Comparison of ENCODE assay signal across 29 cellular contexts in the genomic region with DNA sequence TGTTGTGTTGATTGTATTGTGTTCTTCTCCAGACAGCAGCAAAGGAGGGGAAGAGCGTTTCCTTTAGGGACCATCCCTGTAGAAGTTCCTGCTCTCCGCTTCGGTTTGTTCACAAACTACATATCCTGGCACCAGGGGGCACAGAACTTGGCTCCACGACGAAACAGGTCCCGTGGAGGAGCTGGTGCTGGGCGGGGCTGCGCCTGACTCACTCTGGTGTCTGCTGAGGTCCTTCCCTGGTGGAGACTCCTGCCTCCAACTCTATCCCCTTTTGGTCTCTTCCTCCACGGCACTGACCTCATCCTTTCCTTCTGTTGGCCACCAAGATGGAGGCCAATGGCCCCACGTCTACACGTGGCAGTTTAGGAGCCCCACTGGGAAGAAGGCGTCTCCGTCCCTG. TPM values are rescaled to one million over a fixed set of nuclear protein-coding genes. Genes with fewer than 3 reads are reported as not detected.
DNase-seq lines count a peak whose midpoint lies in the region; ATAC-seq, FAIRE-seq and TF ChIP-seq lines count a peak whose summit lies in the region.
"Had no signal": no experiment of that assay in that cellular context is flagged by ENCODE, and none has a peak within 500 bp of the region (broad histone marks: within the 10 kb centered on the region; RNA-seq: fewer than 3 reads in every experiment).

No MANE protein-coding gene starts in this region.

- ATAC-seq in HCT116 (peak; percentile 64), K562 (peak; percentile 32; the same call in 1 of the 3 replicates), HG03039 (IDR thresholded peaks at IDR 0.05; ENCODE audit: unreplicated experiment) (no peak)
- no peak for ATAC-seq in stimulated activated effector memory CD8-positive, alpha-beta T cell treated with anti-CD3 and anti-CD28 coated beads, Interleukin-12 subunit alpha, Interleukin-12 subunit beta, amount 100 ng/mL, for 72 hours
- no peak for ATAC-seq in stimulated activated naive CD8-positive, alpha-beta T cell treated with anti-CD3 and anti-CD28 coated beads, Interleukin-15, amount 100 ng/mL, for 72 hours
- ATAC-seq: Right ventricle myocardium inferior had no signal

- H3K9me3 ChIP-seq in HCT116 (ENCODE audit: control insufficient read depth in 1 of 2, insufficient read depth in 1 of 2, low read depth in 1 of 2, low read length in 2 of 2) (peaks cover 0 to 4% of the 10 kb centered on the region in 2 experiments; a peak in 2 of 4 replicates), K562 (replicated peaks; ENCODE audit: control insufficient read depth, insufficient read depth, low read depth, low read length) (peaks cover 4% of the 10 kb centered on the region; the same call in 1 of the 2 replicates), neural progenitor cell (ENCODE audit: low read depth) (no peaks in the 10 kb centered on the region)
- H3K9me3 ChIP-seq: SJCRH30 had no signal

- no peaks in the 10 kb centered on the region for H3K9me1 ChIP-seq in K562 (ENCODE audit: control insufficient read depth, insufficient read depth, low read length)

- no peak for TF ChIP-seq EP300 in K562 (IDR thresholded peaks at IDR 0.05; ENCODE audit: low read length)

- TF ChIP-seq RAD21 in HCT116 (IDR thresholded peaks at IDR 0.05; ENCODE audit: low read depth), result no peak
- TF ChIP-seq RAD21 in K562 (CRISPR knock-in tag; conservative IDR thresholded peaks at IDR 0.05 in 1 of 2, IDR thresholded peaks at IDR 0.05 in 1 of 2), result no peak

- FAIRE-seq in K562 (lab: Jason Lieb, UNC), result no peak
- FAIRE-seq: GM19239 had no signal

- TF ChIP-seq POLR2A in HCT116 (IDR thresholded peaks at IDR 0.05; ENCODE audit: borderline replicate concordance, extremely low read depth, insufficient read depth, insufficient read length) (no peak), K562 (conservative IDR thresholded peaks at IDR 0.05) (no peak)

- POLR2A ChIA-PET in HCT116 (lab: Charles Lee), result no interaction called here
- POLR2A ChIA-PET in K562 (lab: Yijun Ruan, JAX), result no interaction called here

- H3K4me1 Mint-ChIP-seq in neural progenitor cell, result peaks cover 14% of the 10 kb centered on the region
- H3K4me1 Mint-ChIP-seq in stimulated activated effector memory CD8-positive, alpha-beta T cell treated with anti-CD3 and anti-CD28 coated beads, Interleukin-12 subunit alpha, Interleukin-12 subunit beta, amount 100 ng/mL, for 72 hours, result peaks cover 6% of the 10 kb centered on the region
- H3K4me1 Mint-ChIP-seq in stimulated activated naive CD8-positive, alpha-beta T cell treated with anti-CD3 and anti-CD28 coated beads, Interleukin-15, amount 100 ng/mL, for 72 hours, result no peaks in the 10 kb centered on the region

- BruUV-seq in HCT116 (replicated peaks; lab: Mats Ljungman, UMichigan) (no TSS peak), K562 (replicated peaks; lab: Mats Ljungman, UMichigan) (no TSS peak)

- H3K36me3 Mint-ChIP-seq in neural progenitor cell, result no peaks in the 10 kb centered on the region
- no peaks in the 10 kb centered on the region for H3K36me3 Mint-ChIP-seq in stimulated activated effector memory CD8-positive, alpha-beta T cell treated with anti-CD3 and anti-CD28 coated beads, Interleukin-12 subunit alpha, Interleukin-12 subunit beta, amount 100 ng/mL, for 72 hours
- H3K36me3 Mint-ChIP-seq: CD4-positive, CD25-positive, alpha-beta regulatory T cell had no signal

- H3K36me3 ChIP-seq in HCT116 (ENCODE audit: control insufficient read depth in 1 of 2, insufficient read depth in 2 of 2, low read length in 2 of 2), result no peaks in the 10 kb centered on the region
- H3K36me3 ChIP-seq in K562 (ENCODE audit: control insufficient read depth, insufficient read depth, low read length), result no peaks in the 10 kb centered on the region
- no peaks in the 10 kb centered on the region for H3K36me3 ChIP-seq in neural progenitor cell
- H3K36me3 ChIP-seq: BLaER1, SJCRH30 had no signal

- no peaks in the 10 kb centered on the region for H3K9me2 ChIP-seq in HCT116 (ENCODE audit: insufficient read depth)

- H3K4me2 ChIP-seq in HCT116 (ENCODE audit: low read length) (peak overlapping the region; percentile 32), K562 (ENCODE audit: insufficient read depth, low read length) (no peak overlapping the region; the same call in 1 of the 2 replicates), neural progenitor cell (no peak overlapping the region)
- H3K4me2 ChIP-seq: BLaER1, PC-9 had no signal

- no peak overlapping the region for H3K27ac ChIP-seq in HCT116 (ENCODE audit: low read depth, low read length)
- H3K27ac ChIP-seq in K562 (ENCODE audit: extremely low read depth, low read depth, low read length), result no peak overlapping the region
- no peak overlapping the region for H3K27ac ChIP-seq in neural progenitor cell
- H3K27ac ChIP-seq: 22Rv1, BLaER1, HL-60, PC-9, SJCRH30 had no signal

- peaks cover 10% of the 10 kb centered on the region for H3K27me3 Mint-ChIP-seq in neural progenitor cell (ENCODE audit: insufficient read depth, low read depth)
- H3K27me3 Mint-ChIP-seq in stimulated activated naive CD8-positive, alpha-beta T cell treated with anti-CD3 and anti-CD28 coated beads, Interleukin-15, amount 100 ng/mL, for 72 hours, result peaks cover 8% of the 10 kb centered on the region

- H3K79me2 ChIP-seq in HCT116 (ENCODE audit: insufficient read depth, low read length) (no peaks in the 10 kb centered on the region), K562 (ENCODE audit: control insufficient read depth, insufficient read depth, low read length) (no peaks in the 10 kb centered on the region), neural progenitor cell (ENCODE audit: low read depth) (no peaks in the 10 kb centered on the region)

- peaks cover 17% of the 10 kb centered on the region for H3K9me3 Mint-ChIP-seq in neural progenitor cell
- H3K9me3 Mint-ChIP-seq in stimulated activated effector memory CD8-positive, alpha-beta T cell treated with anti-CD3 and anti-CD28 coated beads, Interleukin-12 subunit alpha, Interleukin-12 subunit beta, amount 100 ng/mL, for 72 hours, result peaks cover 4% of the 10 kb centered on the region
- peaks cover 16 to 23% of the 10 kb centered on the region in 2 donors for H3K9me3 Mint-ChIP-seq in stimulated activated naive CD8-positive, alpha-beta T cell treated with anti-CD3 and anti-CD28 coated beads, Interleukin-15, amount 100 ng/mL, for 72 hours

- in situ Hi-C loops in K562 (cut with MboI), result no loop called here

- CTCF ChIA-PET in HCT116 (lab: Charles Lee), result no interaction called here
- CTCF ChIA-PET in K562 (lab: Yijun Ruan, JAX; ENCODE audit: low intra/inter-chr PET ratio), result no interaction called here

- TF ChIP-seq CTCF in HCT116 (IDR thresholded peaks at IDR 0.05 in 2 of 3, conservative IDR thresholded peaks at IDR 0.05 in 1 of 3; ENCODE audit: borderline replicate concordance in 1 of 3, insufficient read depth in 1 of 3, low read depth in 2 of 3, low read length in 2 of 3) (no peak), K562 (IDR thresholded peaks at IDR 0.05 in 2 of 3, conservative IDR thresholded peaks at IDR 0.05 in 1 of 3; ENCODE audit: insufficient read depth in 2 of 3, low read depth in 1 of 3, low read length in 3 of 3) (no peak), neural progenitor cell (IDR thresholded peaks at IDR 0.05) (no peak)

- WGBS in K562 (ENCODE audit: insufficient coverage, low coverage, missing lambda C conversion rate), result 46% methylated on average over 13 of the region's 13 CpGs

- no peaks in the 10 kb centered on the region for H3F3A ChIP-seq in neural progenitor cell (ENCODE audit: low read depth)

- peak; percentile 54 for DNase-seq in A172 (ENCODE audit: low spot score)
- DNase-seq in HCT116 (ENCODE audit: low read depth, low spot score), result no peak
- no peak for DNase-seq in K562 (ENCODE audit: extremely low read depth in 1 of 4, low spot score in 3 of 4)
- no peak for DNase-seq in neural progenitor cell (ENCODE audit: low spot score)
- DNase-seq in stimulated activated effector memory CD8-positive, alpha-beta T cell treated with anti-CD3 and anti-CD28 coated beads, Interleukin-12 subunit alpha, Interleukin-12 subunit beta, amount 100 ng/mL, for 72 hours (ENCODE audit: low spot score in 2 of 2), result no peak
- no peak for DNase-seq in stimulated activated naive CD8-positive, alpha-beta T cell treated with anti-CD3 and anti-CD28 coated beads, Interleukin-15, amount 100 ng/mL, for 72 hours
- no peak for DNase-seq in NCI-H524 (lab: John Stamatoyannopoulos, UW)
- DNase-seq: ACHN; CD4-positive, CD25-positive, alpha-beta regulatory T cell; DMS153; DND-41; H9; HFFc6; Kasumi-1; NCI-H1105 treated with DMSO at 0.1 percent for 48 hours; NCI-H146; NCI-H2029 treated with DMSO at 0.1 percent for 48 hours; NCI-H446 treated with DMSO at 0.1 percent for 48 hours; NCI-H526 treated with DMSO at 0.1 percent for 48 hours; PC-9; SJCRH30 had no signal

- no peak overlapping the region for H2AFZ ChIP-seq in HCT116 (ENCODE audit: low read depth, low read length, poor library complexity, severe bottlenecking)
- H2AFZ ChIP-seq in K562 (ENCODE audit: low read depth, low read length), result peak overlapping the region; percentile 34; the same call in 1 of the 2 replicates
- no peak overlapping the region for H2AFZ ChIP-seq in neural progenitor cell (replicated peaks)
- H2AFZ ChIP-seq: PC-9 had no signal

- H3K9ac ChIP-seq in HCT116 (ENCODE audit: low read length) (no peak overlapping the region), K562 (ENCODE audit: insufficient read depth in 1 of 2, low read depth in 2 of 2, low read length in 2 of 2) (0 out of 4 replicates have a peak overlapping the region, but pooled peaks of 1 of the 2 experiments have one; percentile 4), neural progenitor cell (no peak overlapping the region)
- H3K9ac ChIP-seq: BLaER1 had no signal

- RAD21 ChIA-PET in HCT116 (lab: Charles Lee; ENCODE audit: low non-redundant PET in 1 of 2, low total read pairs in 2 of 2, uncharacterized antibody in 2 of 2, unreplicated experiment in 2 of 2), result no interaction called here

- no peak overlapping the region for H3K4me3 ChIP-seq in HCT116 (replicated peaks in 1 of 2; ENCODE audit: low read depth in 1 of 2, low read length in 2 of 2)
- no peak overlapping the region for H3K4me3 ChIP-seq in K562
- H3K4me3 ChIP-seq in neural progenitor cell, result no peak overlapping the region
- H3K4me3 ChIP-seq: BLaER1, PC-9, SJCRH30 had no signal

- no peak overlapping the region for H3K27ac Mint-ChIP-seq in neural progenitor cell
- H3K27ac Mint-ChIP-seq in stimulated activated effector memory CD8-positive, alpha-beta T cell treated with anti-CD3 and anti-CD28 coated beads, Interleukin-12 subunit alpha, Interleukin-12 subunit beta, amount 100 ng/mL, for 72 hours, result no peak overlapping the region
- H3K27ac Mint-ChIP-seq in stimulated activated naive CD8-positive, alpha-beta T cell treated with anti-CD3 and anti-CD28 coated beads, Interleukin-15, amount 100 ng/mL, for 72 hours, result no peak overlapping the region
- H3K27ac Mint-ChIP-seq: CD4-positive, CD25-positive, alpha-beta regulatory T cell; HFFc6 had no signal

- H3K4me1 ChIP-seq in HCT116 (ENCODE audit: control insufficient read depth in 1 of 2, insufficient read depth in 2 of 2, low read length in 2 of 2), result peaks cover 4 to 23% of the 10 kb centered on the region in 2 experiments; a peak in 3 of 4 replicates
- peaks cover 6 to 15% of the 10 kb centered on the region in 2 experiments for H3K4me1 ChIP-seq in K562 (replicated peaks in 1 of 2; ENCODE audit: control insufficient read depth in 2 of 2, insufficient read depth in 2 of 2, low read length in 2 of 2)
- H3K4me1 ChIP-seq in neural progenitor cell, result no peaks in the 10 kb centered on the region
- H3K4me1 ChIP-seq: SJCRH30 had no signal

- intact Hi-C loops in HCT116 (cut with micrococcal nuclease), result no loop called here
- intact Hi-C loops in K562 (cut with micrococcal nuclease), result no loop called here

- H4K20me1 ChIP-seq in HCT116 (ENCODE audit: insufficient read depth) (no peaks in the 10 kb centered on the region), K562 (replicated peaks; ENCODE audit: control insufficient read depth, insufficient read depth, low read length) (no peaks in the 10 kb centered on the region), neural progenitor cell (ENCODE audit: low read depth) (no peaks in the 10 kb centered on the region)
- H4K20me1 ChIP-seq: BLaER1 had no signal

- peak overlapping the region; percentile 49 for H3K4me3 Mint-ChIP-seq in neural progenitor cell
- H3K4me3 Mint-ChIP-seq in stimulated activated effector memory CD8-positive, alpha-beta T cell treated with anti-CD3 and anti-CD28 coated beads, Interleukin-12 subunit alpha, Interleukin-12 subunit beta, amount 100 ng/mL, for 72 hours, result no peak overlapping the region
- H3K4me3 Mint-ChIP-seq in stimulated activated naive CD8-positive, alpha-beta T cell treated with anti-CD3 and anti-CD28 coated beads, Interleukin-15, amount 100 ng/mL, for 72 hours, result no peak overlapping the region
- H3K4me3 Mint-ChIP-seq: CD4-positive, CD25-positive, alpha-beta regulatory T cell; H9; HFFc6 had no signal

- H3K27me3 ChIP-seq in HCT116 (ENCODE audit: insufficient read depth, low read length) (no peaks in the 10 kb centered on the region), K562 (ENCODE audit: control insufficient read depth in 2 of 2, insufficient read depth in 2 of 2, low read length in 2 of 2) (no peaks in the 10 kb centered on the region), neural progenitor cell (no peaks in the 10 kb centered on the region)
- H3K27me3 ChIP-seq: BLaER1 had no signal

RNA-seq across cellular contexts. Expression of gene TMPRSS9, which starts 14.7 kb away (rescaled TPM):
- total RNA-seq in A172 (2014; rRNA removed; shearing (Covaris generic)), result not detected in 2 replicates
- not detected for total RNA-seq in HCT116 (2021; ENCODE audit: unreplicated experiment)
- polyA plus RNA-seq in HCT116 (2012), result 0.30 and 0.87 TPM in 2 replicates
- 1.7 TPM in 1 of 2 replicates, not detected in the other for total RNA-seq in K562 (2011; cell fraction: chromatin; rRNA removed; ENCODE audit: low replicate concordance)
- total RNA-seq in K562 (2011; cell fraction: nucleolus; rRNA removed), result 0.33 and 0.66 TPM in 2 replicates
- total RNA-seq in K562 (2011; cell fraction: nucleoplasm; rRNA removed), result 0.15 TPM in 1 of 2 replicates, not detected in the other
- not detected in 2 replicates for total RNA-seq in K562 (2014; rRNA removed)
- total RNA-seq in K562 (2014; rRNA removed; fragmentation: Illumina TruSeq; extraction: Trizol), result not detected in 2 replicates
- not detected in 2 replicates for total RNA-seq in K562 (2015; rRNA removed; fragmentation: Illumina TruSeq; extraction: Trizol)
- 0.11 TPM in 1 of 2 replicates, not detected in the other for total RNA-seq in K562 (2021)
- polyA plus RNA-seq in K562 (2011; rRNA removed), result 0.01 TPM in 1 of 2 replicates, not detected in the other
- 0.03 TPM in 1 of 2 replicates, not detected in the other for polyA plus RNA-seq in K562 (2011; cell fraction: cytosol; rRNA removed)
- polyA plus RNA-seq in K562 (2011; cell fraction: nucleus; rRNA removed), result 0.04 and 0.24 TPM in 2 replicates
- 0.34 and 2.1 TPM in 2 replicates for polyA plus RNA-seq in K562 (2012)
- not detected in 2 replicates for polyA plus RNA-seq in K562 (2014; fragmentation: Illumina TruSeq; extraction: Trizol)
- polyA plus RNA-seq in K562 (2014; fragmentation: Nextera tagmentation; extraction: Ambion mirVana), result not detected
- polyA plus RNA-seq in K562 (2014; rRNA removed), result 0.03 TPM in 1 of 2 replicates, not detected in the other
- not detected in 2 replicates for polyA minus RNA-seq in K562 (2011; rRNA and poly(A)+ RNA removed)
- polyA minus RNA-seq in K562 (2011; cell fraction: cytosol; rRNA and poly(A)+ RNA removed), result not detected in 2 replicates
- 0.11 TPM in 1 of 2 replicates, not detected in the other for polyA minus RNA-seq in K562 (2011; cell fraction: nucleus; rRNA and poly(A)+ RNA removed)
- total RNA-seq in neural progenitor cell (ENCODE audit: low replicate concordance), result 0.40 TPM in 1 of 2 replicates, not detected in the other
- total RNA-seq: HFFc6, MCF 10A, Right ventricle myocardium inferior, RPMI7951 had no signal
- polyA plus RNA-seq: CD4-positive, CD25-positive, alpha-beta regulatory T cell had no signal

RNA-seq across cellular contexts. Expression of gene SPPL2B, which starts 46.3 kb away (rescaled TPM):
- 51.9 and 60.7 TPM in 2 replicates for total RNA-seq in A172 (2014; rRNA removed; shearing (Covaris generic))
- total RNA-seq in HCT116 (2021; ENCODE audit: unreplicated experiment) (83.1 TPM), K562 (2014; rRNA removed) (32.0 and 33.9 TPM in 2 replicates), K562 (2014; rRNA removed; fragmentation: Illumina TruSeq; extraction: Trizol) (2.6 and 4.1 TPM in 2 replicates), K562 (2015; rRNA removed; fragmentation: Illumina TruSeq; extraction: Trizol) (15.1 and 16.9 TPM in 2 replicates), K562 (2021) (63.6 and 74.0 TPM in 2 replicates), neural progenitor cell (ENCODE audit: low replicate concordance) (20.7 and 90.9 TPM in 2 replicates)
- 45.3 and 58.9 TPM in 2 replicates for polyA plus RNA-seq in HCT116 (2012)
- 147 and 415 TPM in 2 replicates for total RNA-seq in K562 (2011; cell fraction: chromatin; rRNA removed; ENCODE audit: low replicate concordance)
- 310 and 318 TPM in 2 replicates for total RNA-seq in K562 (2011; cell fraction: nucleolus; rRNA removed)
- total RNA-seq in K562 (2011; cell fraction: nucleoplasm; rRNA removed), result 175 and 195 TPM in 2 replicates
- polyA plus RNA-seq in K562 (2011; rRNA removed) (24.9 and 30.0 TPM in 2 replicates), K562 (2014; fragmentation: Illumina TruSeq; extraction: Trizol) (8.4 and 19.9 TPM in 2 replicates), K562 (2014; fragmentation: Nextera tagmentation; extraction: Ambion mirVana) (under 1 TPM; 0.20 to 0.29 TPM), K562 (2014; rRNA removed) (62.9 and 81.2 TPM in 2 replicates)
- 28.7 and 44.8 TPM in 2 replicates for polyA plus RNA-seq in K562 (2011; cell fraction: cytosol; rRNA removed)
- polyA plus RNA-seq in K562 (2011; cell fraction: nucleus; rRNA removed), result 317 and 559 TPM in 2 replicates
- 67.0 and 110 TPM in 2 replicates for polyA plus RNA-seq in K562 (2012)
- polyA minus RNA-seq in K562 (2011; rRNA and poly(A)+ RNA removed), result 3.4 and 6.9 TPM in 2 replicates
- 14.0 and 22.7 TPM in 2 replicates for polyA minus RNA-seq in K562 (2011; cell fraction: cytosol; rRNA and poly(A)+ RNA removed)
- polyA minus RNA-seq in K562 (2011; cell fraction: nucleus; rRNA and poly(A)+ RNA removed), result 52.0 and 52.1 TPM in 2 replicates

RNA-seq across cellular contexts. Expression of gene LSM7, which starts 46.4 kb away (rescaled TPM):
- total RNA-seq in A172 (2014; rRNA removed; shearing (Covaris generic)), result 493 and 592 TPM in 2 replicates
- 190 TPM for total RNA-seq in HCT116 (2021; ENCODE audit: unreplicated experiment)
- polyA plus RNA-seq in HCT116 (2012), result 291 and 326 TPM in 2 replicates
- 46.8 and 94.0 TPM in 2 replicates for total RNA-seq in K562 (2011; cell fraction: chromatin; rRNA removed; ENCODE audit: low replicate concordance)
- total RNA-seq in K562 (2011; cell fraction: nucleolus; rRNA removed), result 108 and 115 TPM in 2 replicates
- 89.3 and 125 TPM in 2 replicates for total RNA-seq in K562 (2011; cell fraction: nucleoplasm; rRNA removed)
- 408 and 578 TPM in 2 replicates for total RNA-seq in K562 (2014; rRNA removed)
- 117 and 146 TPM in 2 replicates for total RNA-seq in K562 (2014; rRNA removed; fragmentation: Illumina TruSeq; extraction: Trizol)
- total RNA-seq in K562 (2015; rRNA removed; fragmentation: Illumina TruSeq; extraction: Trizol), result 261 and 265 TPM in 2 replicates
- total RNA-seq in K562 (2021), result 284 and 286 TPM in 2 replicates
- 450 and 480 TPM in 2 replicates for polyA plus RNA-seq in K562 (2011; rRNA removed)
- polyA plus RNA-seq in K562 (2011; cell fraction: cytosol; rRNA removed), result 1,525 and 1,825 TPM in 2 replicates
- 285 TPM in 2 replicates for polyA plus RNA-seq in K562 (2011; cell fraction: nucleus; rRNA removed)
- 272 and 399 TPM in 2 replicates for polyA plus RNA-seq in K562 (2012)
- 147 and 242 TPM in 2 replicates for polyA plus RNA-seq in K562 (2014; fragmentation: Illumina TruSeq; extraction: Trizol)
- polyA plus RNA-seq in K562 (2014; fragmentation: Nextera tagmentation; extraction: Ambion mirVana), result 100 to 1,000 TPM in 1 of 2 experiments, 10 to 100 TPM in 1; 40.5 to 147 TPM
- polyA plus RNA-seq in K562 (2014; rRNA removed), result 650 and 690 TPM in 2 replicates
- polyA minus RNA-seq in K562 (2011; rRNA and poly(A)+ RNA removed), result 39.4 and 52.2 TPM in 2 replicates
- polyA minus RNA-seq in K562 (2011; cell fraction: cytosol; rRNA and poly(A)+ RNA removed), result 59.3 and 94.0 TPM in 2 replicates
- 39.6 and 56.8 TPM in 2 replicates for polyA minus RNA-seq in K562 (2011; cell fraction: nucleus; rRNA and poly(A)+ RNA removed)
- total RNA-seq in neural progenitor cell (ENCODE audit: low replicate concordance), result 183 and 317 TPM in 2 replicates

RNA-seq across cellular contexts. Expression of gene TIMM13, which starts 52.6 kb away (rescaled TPM):
- 85.0 and 110 TPM in 2 replicates for total RNA-seq in A172 (2014; rRNA removed; shearing (Covaris generic))
- 151 TPM for total RNA-seq in HCT116 (2021; ENCODE audit: unreplicated experiment)
- 77.6 and 78.7 TPM in 2 replicates for polyA plus RNA-seq in HCT116 (2012)
- 33.4 and 83.5 TPM in 2 replicates for total RNA-seq in K562 (2011; cell fraction: chromatin; rRNA removed; ENCODE audit: low replicate concordance)
- total RNA-seq in K562 (2011; cell fraction: nucleolus; rRNA removed), result 50.0 and 67.9 TPM in 2 replicates
- 30.1 and 33.7 TPM in 2 replicates for total RNA-seq in K562 (2011; cell fraction: nucleoplasm; rRNA removed)
- total RNA-seq in K562 (2014; rRNA removed), result 112 and 140 TPM in 2 replicates
- total RNA-seq in K562 (2014; rRNA removed; fragmentation: Illumina TruSeq; extraction: Trizol), result 13.8 and 18.7 TPM in 2 replicates
- total RNA-seq in K562 (2015; rRNA removed; fragmentation: Illumina TruSeq; extraction: Trizol), result 81.1 and 90.4 TPM in 2 replicates
- 215 and 235 TPM in 2 replicates for total RNA-seq in K562 (2021)
- polyA plus RNA-seq in K562 (2011; rRNA removed), result 35.0 and 50.3 TPM in 2 replicates
- 77.5 and 236 TPM in 2 replicates for polyA plus RNA-seq in K562 (2011; cell fraction: cytosol; rRNA removed)
- 41.8 and 63.1 TPM in 2 replicates for polyA plus RNA-seq in K562 (2011; cell fraction: nucleus; rRNA removed)
- 83.8 and 112 TPM in 2 replicates for polyA plus RNA-seq in K562 (2012)
- 20.3 and 68.0 TPM in 2 replicates for polyA plus RNA-seq in K562 (2014; fragmentation: Illumina TruSeq; extraction: Trizol)
- 10 to 100 TPM; 17.6 to 71.8 TPM for polyA plus RNA-seq in K562 (2014; fragmentation: Nextera tagmentation; extraction: Ambion mirVana)
- polyA plus RNA-seq in K562 (2014; rRNA removed), result 105 and 132 TPM in 2 replicates
- polyA minus RNA-seq in K562 (2011; rRNA and poly(A)+ RNA removed), result 4.1 and 9.6 TPM in 2 replicates
- 27.2 and 34.0 TPM in 2 replicates for polyA minus RNA-seq in K562 (2011; cell fraction: cytosol; rRNA and poly(A)+ RNA removed)
- polyA minus RNA-seq in K562 (2011; cell fraction: nucleus; rRNA and poly(A)+ RNA removed), result 18.0 and 20.1 TPM in 2 replicates
- total RNA-seq in neural progenitor cell (ENCODE audit: low replicate concordance), result 22.3 and 37.9 TPM in 2 replicates

Comparison
In these comparisons a context has a peak if more than half of its experiments do, and no peak if none do; other contexts are left out.
1. ATAC-seq: peak in HCT116 (single experiment) and K562 (single experiment); none in stimulated activated effector memory CD8-positive, alpha-beta T cell treated with anti-CD3 and anti-CD28 coated beads, Interleukin-12 subunit alpha, Interleukin-12 subunit beta, amount 100 ng/mL, for 72 hours (single experiment), HG03039 (single experiment) and stimulated activated naive CD8-positive, alpha-beta T cell treated with anti-CD3 and anti-CD28 coated beads, Interleukin-15, amount 100 ng/mL, for 72 hours (single experiment).